ENCODE assay signal across 13 cellular contexts in the genomic region with DNA sequence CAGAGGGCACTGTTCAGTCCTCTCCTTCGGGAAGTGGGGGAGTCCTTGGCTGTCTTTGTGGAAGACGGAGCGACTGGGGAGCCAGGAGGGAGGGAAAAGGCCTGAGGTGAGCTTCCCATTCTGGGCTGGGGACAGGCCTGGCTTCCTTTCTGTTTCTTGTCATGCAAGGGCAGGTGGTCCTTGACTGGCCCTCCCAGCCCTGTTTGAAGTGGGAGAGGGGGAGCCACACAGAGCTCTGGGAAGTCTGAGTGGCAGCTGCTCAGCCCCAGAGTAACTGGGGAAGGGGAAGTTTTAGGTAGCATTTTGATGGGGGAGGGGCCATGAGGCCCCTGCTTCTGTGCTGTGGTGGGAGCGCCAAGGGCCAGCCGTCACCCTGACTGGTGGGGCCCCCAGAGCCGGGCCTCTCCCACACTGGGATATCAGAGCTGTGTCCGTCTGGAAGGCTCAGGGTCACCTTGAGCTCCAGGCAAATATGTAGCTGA. TPM values are rescaled to one million over a fixed set of nuclear protein-coding genes. Genes with fewer than 3 reads are reported as not detected.
DNase-seq lines count a peak whose midpoint lies in the region; ATAC-seq and TF ChIP-seq lines count a peak whose summit lies in the region.
"Had no signal": no experiment of that assay in that cellular context is flagged by ENCODE, and none has a peak within 500 bp of the region (broad histone marks: within the 10 kb centered on the region; RNA-seq: fewer than 3 reads in every experiment).

No MANE protein-coding gene starts in this region.

- CTCF ChIA-PET in Calu3 (lab: Charles Lee), result interaction anchor here (0.6 to 1.1 kb wide), 3 partner anchors 15 to 255 kb away, joined by 3 read pairs; no protein-coding TSS in a partner anchor

- H3K27me3 Mint-ChIP-seq in Calu3 (ENCODE audit: unreplicated experiment), result no peaks in the 10 kb centered on the region

- H3K4me1 Mint-ChIP-seq in Calu3 (ENCODE audit: low read depth, unreplicated experiment), result peaks cover 73% of the 10 kb centered on the region

- peak overlapping the region; percentile 13 for H3K27ac Mint-ChIP-seq in Calu3 (ENCODE audit: unreplicated experiment)

- TF ChIP-seq CTCF in Calu3 (IDR thresholded peaks at IDR 0.05; ENCODE audit: unreplicated experiment), result no peak
- no peak for TF ChIP-seq CTCF in WERI-Rb-1 (IDR thresholded peaks at IDR 0.05; ENCODE audit: low read depth, low read length)

- no peak overlapping the region for H3K27ac ChIP-seq in WERI-Rb-1
- H3K27ac ChIP-seq in iPS-20b (ENCODE audit: low read length), result no peak overlapping the region
- H3K27ac ChIP-seq: tibial artery had no signal

- H3K4me3 Mint-ChIP-seq in Calu3 (ENCODE audit: low read depth, unreplicated experiment), result peak overlapping the region; percentile 71

- DNase-seq in NCI-H1417 (lab: John Stamatoyannopoulos, UW), result peak; percentile 25 to 41 (median 30)
- DNase-seq in NCI-H1417 treated with DMSO at 0.1 percent for 48 hours (lab: John Stamatoyannopoulos, UW), result no peak
- DNase-seq in Calu3, result no peak
- peak; percentile 15 for DNase-seq in WERI-Rb-1
- DNase-seq in cerebellar nuclear complex (lab: John Stamatoyannopoulos, UW), result no peak
- DNase-seq in hypothalamus (lab: John Stamatoyannopoulos, UW), result no peak
- DNase-seq: 8988T; activated CD4-positive, alpha-beta T cell treated with anti-CD3 and anti-CD28 coated beads for 48 hours; activated gamma-delta T cell; hippocampal formation; tibial artery had no signal

- H3K27me3 ChIP-seq in WERI-Rb-1 (ENCODE audit: insufficient read depth, low read depth, severe bottlenecking) (no peaks in the 10 kb centered on the region), iPS-20b (ENCODE audit: insufficient read depth, low read length) (peaks cover 90% of the 10 kb centered on the region)

- H3K36me3 Mint-ChIP-seq in Calu3 (ENCODE audit: insufficient read depth, unreplicated experiment), result peaks cover 51% of the 10 kb centered on the region

- H3K4me1 ChIP-seq in iPS-20b (ENCODE audit: insufficient read depth, low read length), result peaks cover 16% of the 10 kb centered on the region

- peak overlapping the region; percentile 22; the same call in 1 of the 2 replicates for H3K4me3 ChIP-seq in WERI-Rb-1 (ENCODE audit: low read depth, low read length)
- H3K4me3 ChIP-seq in iPS-20b (ENCODE audit: low read length), result peak overlapping the region; percentile 57; the same call in 1 of the 2 replicates

- intact Hi-C loops in Calu3 (cut with micrococcal nuclease; ENCODE audit: unreplicated experiment), result no loop called here

- H3K9ac ChIP-seq in iPS-20b (ENCODE audit: low read depth, low read length), result peak overlapping the region; percentile 15; the same call in 1 of the 2 replicates

- no peak for ATAC-seq in HG02763 (IDR thresholded peaks at IDR 0.05; ENCODE audit: unreplicated experiment)

- TSS peak; percentile 40 for BruUV-seq in Calu3 (replicated peaks; lab: Mats Ljungman, UMichigan)

- no peaks in the 10 kb centered on the region for H3K9me3 Mint-ChIP-seq in Calu3 (ENCODE audit: low read depth, unreplicated experiment)

- H3K9me3 ChIP-seq in WERI-Rb-1 (ENCODE audit: severe bottlenecking) (no peaks in the 10 kb centered on the region), iPS-20b (ENCODE audit: insufficient read depth, low read depth, low read length) (no peaks in the 10 kb centered on the region)
- H3K9me3 ChIP-seq: tibial artery had no signal

- no peaks in the 10 kb centered on the region for H3K36me3 ChIP-seq in WERI-Rb-1
- no peaks in the 10 kb centered on the region for H3K36me3 ChIP-seq in iPS-20b (ENCODE audit: insufficient read depth, low read depth, low read length)
- H3K36me3 ChIP-seq: tibial artery had no signal

RNA-seq across cellular contexts. Expression of a gene that starts 6.5 kb away (rescaled TPM):
- total RNA-seq in Calu3 (2022), result 19.5 and 20.2 TPM in 2 replicates

Comparison
In these comparisons a context has a peak if more than half of its experiments do, and no peak if none do; other contexts are left out.
1. DNase-seq: peak in NCI-H1417 (3 of 3) and WERI-Rb-1 (single experiment); none in NCI-H1417 treated with DMSO at 0.1 percent for 48 hours (single experiment), Calu3 (single experiment), cerebellar nuclear complex (0 of 2) and hypothalamus (0 of 51).